In genomic region chr7:57412618-57413017, GRCh38 we compare ENCODE assay signal across 41 cellular contexts. TPM values are rescaled to one million over a fixed set of nuclear protein-coding genes. Genes with fewer than 3 reads are reported as not detected.
"Had no signal": no experiment of that assay in that cellular context is flagged by ENCODE, and none has a peak within 500 bp of the region (broad histone marks: within the 10 kb centered on the region; RNA-seq: fewer than 3 reads in every experiment).

No MANE protein-coding gene starts in this region.

- ATAC-seq: activated CD8-positive, alpha-beta T cell treated with anti-CD3 and anti-CD28 coated beads for 36 hours; activated naive CD8-positive, alpha-beta T cell treated with anti-CD3 and anti-CD28 coated beads, Interleukin-2, amount 50 U/mL, for 24 hours; activated T-cell treated with anti-CD3 and anti-CD28 coated beads, Interleukin-2, amount 50 U/mL, for 4 hours; activated T-cell treated with anti-CD3 and anti-CD28 coated beads, Interleukin-2, amount 50 U/mL, for 72 hours; activated T-helper 17 cell treated with anti-CD3 and anti-CD28 coated beads, Interleukin-2, amount 50 U/mL, for 72 hours had no signal

- H3K27me3 ChIP-seq: ascending aorta, cardiac muscle cell had no signal

- H3K36me3 ChIP-seq: ascending aorta, cardiac muscle cell had no signal

- H3K4me1 Mint-ChIP-seq: activated B cell treated with CpG ODN at 0.5 μM for 24 hours; activated CD4-positive, alpha-beta T cell treated with anti-CD3 and anti-CD28 coated beads, Interleukin-2, amount 10 ng/mL, durations not matched to agents 24 days and 14 days; activated naive CD4-positive, alpha-beta T cell treated with anti-CD3 and anti-CD28 coated beads, Interleukin-2, amount 10 ng/mL, durations not matched to agents 7 days and 5 days; activated naive CD4-positive, alpha-beta T cell treated with anti-CD3 and anti-CD28 coated beads, Interleukin-2, amount 50 U/mL, for 24 hours; activated naive CD8-positive, alpha-beta T cell treated with anti-CD3 and anti-CD28 coated beads, Interleukin-2, amount 10 ng/mL, durations not matched to agents 7 days and 5 days; activated naive CD8-positive, alpha-beta T cell treated with anti-CD3 and anti-CD28 coated beads, Interleukin-2, amount 50 U/mL, for 24 hours; activated T-helper 17 cell treated with anti-CD3 and anti-CD28 coated beads, Interleukin-2, amount 50 U/mL, for 72 hours; brain; central memory CD8-positive, alpha-beta T cell had no signal

- FAIRE-seq: bronchial epithelial cell, TTC549 had no signal

- H3K9me3 ChIP-seq: ascending aorta had no signal

- H3K4me3 Mint-ChIP-seq: activated B cell treated with CpG ODN at 0.5 μM for 24 hours; activated CD4-positive, alpha-beta memory T cell treated with anti-CD3 and anti-CD28 coated beads for 36 hours; activated CD4-positive, alpha-beta T cell treated with anti-CD3 and anti-CD28 coated beads, Interleukin-2, amount 10 ng/mL, durations not matched to agents 24 days and 14 days; activated CD8-positive, alpha-beta T cell treated with anti-CD3 and anti-CD28 coated beads for 36 hours; activated naive CD4-positive, alpha-beta T cell treated with anti-CD3 and anti-CD28 coated beads, Interleukin-2, amount 10 ng/mL, durations not matched to agents 7 days and 5 days; activated naive CD4-positive, alpha-beta T cell treated with anti-CD3 and anti-CD28 coated beads, Interleukin-2, amount 50 U/mL, for 24 hours; activated naive CD8-positive, alpha-beta T cell; activated naive CD8-positive, alpha-beta T cell treated with anti-CD3 and anti-CD28 coated beads, Interleukin-2, amount 10 ng/mL, durations not matched to agents 7 days and 5 days; activated naive CD8-positive, alpha-beta T cell treated with anti-CD3 and anti-CD28 coated beads, Interleukin-2, amount 50 U/mL, for 24 hours; activated T-cell treated with anti-CD3 and anti-CD28 coated beads, Interleukin-2, amount 50 U/mL, for 4 hours; activated T-cell treated with anti-CD3 and anti-CD28 coated beads, Interleukin-2, amount 50 U/mL, for 72 hours; activated T-helper 1 cell treated with anti-CD3 and anti-CD28 coated beads, Interleukin-12 subunit alpha, Interleukin-12 subunit beta, Interleukin-2, Interleukin-4 antibody, amounts not matched to agents 30 ng/mL and 10 ng/mL and 1 ng/mL, durations not matched to agents 14 hours and 24 hours and 36 hours; activated T-helper 17 cell treated with anti-CD3 and anti-CD28 coated beads, Interleukin-2, amount 50 U/mL, for 72 hours; brain; central memory CD8-positive, alpha-beta T cell; T-helper 1 cell treated with Interleukin-12 subunit alpha and Interleukin-12 subunit beta and Interleukin-4 antibody, amounts not matched to agents 30 μg/mL and 1 μg/mL, for 36 hours; T-helper 2 cell treated with Interferon-gamma antibody and Interleukin-4, amounts not matched to agents 5 μg/mL and 100 μg/mL, for 36 hours had no signal

- H3K36me3 Mint-ChIP-seq: activated CD4-positive, alpha-beta memory T cell treated with anti-CD3 and anti-CD28 coated beads for 36 hours; activated naive CD4-positive, alpha-beta T cell treated with anti-CD3 and anti-CD28 coated beads, Interleukin-2, amount 10 ng/mL, durations not matched to agents 7 days and 5 days; activated naive CD4-positive, alpha-beta T cell treated with anti-CD3 and anti-CD28 coated beads, Interleukin-2, amount 50 U/mL, for 24 hours; activated naive CD8-positive, alpha-beta T cell; activated naive CD8-positive, alpha-beta T cell treated with anti-CD3 and anti-CD28 coated beads, Interleukin-2, amount 10 ng/mL, durations not matched to agents 7 days and 5 days; brain had no signal

- H3K4me1 ChIP-seq: ascending aorta had no signal

- H3K27ac Mint-ChIP-seq: activated B cell treated with CpG ODN at 0.5 μM for 24 hours; activated CD4-positive, alpha-beta memory T cell treated with anti-CD3 and anti-CD28 coated beads for 36 hours; activated CD4-positive, alpha-beta T cell treated with anti-CD3 and anti-CD28 coated beads, Interleukin-2, amount 10 ng/mL, durations not matched to agents 24 days and 14 days; activated CD8-positive, alpha-beta T cell treated with anti-CD3 and anti-CD28 coated beads for 36 hours; activated naive CD4-positive, alpha-beta T cell treated with anti-CD3 and anti-CD28 coated beads, Interleukin-2, amount 10 ng/mL, durations not matched to agents 7 days and 5 days; activated naive CD4-positive, alpha-beta T cell treated with anti-CD3 and anti-CD28 coated beads, Interleukin-2, amount 50 U/mL, for 24 hours; activated naive CD8-positive, alpha-beta T cell; activated naive CD8-positive, alpha-beta T cell treated with anti-CD3 and anti-CD28 coated beads, Interleukin-2, amount 10 ng/mL, durations not matched to agents 7 days and 5 days; activated naive CD8-positive, alpha-beta T cell treated with anti-CD3 and anti-CD28 coated beads, Interleukin-2, amount 50 U/mL, for 24 hours; activated T-cell treated with anti-CD3 and anti-CD28 coated beads, Interleukin-2, amount 50 U/mL, for 72 hours; activated T-helper 1 cell treated with anti-CD3 and anti-CD28 coated beads, Interleukin-12 subunit alpha, Interleukin-12 subunit beta, Interleukin-2, Interleukin-4 antibody, amounts not matched to agents 30 ng/mL and 10 ng/mL and 1 ng/mL, durations not matched to agents 14 hours and 24 hours and 36 hours; activated T-helper 17 cell treated with anti-CD3 and anti-CD28 coated beads, Interleukin-2, amount 50 U/mL, for 72 hours; brain; T-helper 1 cell treated with Interleukin-12 subunit alpha and Interleukin-12 subunit beta and Interleukin-4 antibody, amounts not matched to agents 30 μg/mL and 1 μg/mL, for 36 hours; T-helper 2 cell treated with Interferon-gamma antibody and Interleukin-4, amounts not matched to agents 5 μg/mL and 100 μg/mL, for 36 hours had no signal

- H3K9me3 Mint-ChIP-seq: activated naive CD4-positive, alpha-beta T cell treated with anti-CD3 and anti-CD28 coated beads, Interleukin-2, amount 50 U/mL, for 24 hours; activated naive CD8-positive, alpha-beta T cell treated with anti-CD3 and anti-CD28 coated beads, Interleukin-2, amount 10 ng/mL, durations not matched to agents 7 days and 5 days had no signal

- H3K27me3 Mint-ChIP-seq: activated B cell treated with CpG ODN at 0.5 μM for 24 hours; activated CD4-positive, alpha-beta memory T cell treated with anti-CD3 and anti-CD28 coated beads for 36 hours; activated CD4-positive, alpha-beta T cell treated with anti-CD3 and anti-CD28 coated beads, Interleukin-2, amount 10 ng/mL, durations not matched to agents 24 days and 14 days; activated CD8-positive, alpha-beta T cell treated with anti-CD3 and anti-CD28 coated beads for 36 hours; activated naive CD4-positive, alpha-beta T cell treated with anti-CD3 and anti-CD28 coated beads, Interleukin-2, amount 10 ng/mL, durations not matched to agents 7 days and 5 days; activated naive CD4-positive, alpha-beta T cell treated with anti-CD3 and anti-CD28 coated beads, Interleukin-2, amount 50 U/mL, for 24 hours; activated naive CD8-positive, alpha-beta T cell; activated naive CD8-positive, alpha-beta T cell treated with anti-CD3 and anti-CD28 coated beads, Interleukin-2, amount 10 ng/mL, durations not matched to agents 7 days and 5 days; activated naive CD8-positive, alpha-beta T cell treated with anti-CD3 and anti-CD28 coated beads, Interleukin-2, amount 50 U/mL, for 24 hours; activated T-helper 17 cell treated with anti-CD3 and anti-CD28 coated beads, Interleukin-2, amount 50 U/mL, for 72 hours; brain; central memory CD8-positive, alpha-beta T cell had no signal

- H3K27ac ChIP-seq: ascending aorta, cardiac muscle cell, VCaP had no signal

- H3K4me3 ChIP-seq: ascending aorta, cardiac muscle cell had no signal

- DNase-seq: activated B cell treated with CpG ODN at 0.5 μM for 24 hours; activated CD4-positive, alpha-beta memory T cell treated with anti-CD3 and anti-CD28 coated beads for 36 hours; activated CD4-positive, alpha-beta T cell treated with anti-CD3 and anti-CD28 coated beads for 4 hours; activated CD4-positive, alpha-beta T cell treated with anti-CD3 and anti-CD28 coated beads, Interleukin-2, amount 10 ng/mL, durations not matched to agents 24 days and 14 days; activated CD4-positive, alpha-beta T cell treated with anti-CD3 and anti-CD28 coated beads, Interleukin-2, amount 50 U/mL, for 1 hour; activated CD4-positive, alpha-beta T cell treated with anti-CD3 and anti-CD28 coated beads, Interleukin-2, amount 50 U/mL, for 4 hours; activated CD4-positive, CD25-positive, alpha-beta regulatory T cell treated with anti-CD3 and anti-CD28 coated beads, Interleukin-2, amount 50 U/mL, for 72 hours; activated CD8-positive, alpha-beta memory T cell treated with anti-CD3 and anti-CD28 coated beads, Interleukin-2, amount 50 U/mL, for 4 hours; activated CD8-positive, alpha-beta T cell treated with anti-CD3 and anti-CD28 coated beads for 36 hours; activated effector memory CD4-positive, alpha-beta T cell treated with Interleukin-2 at 50 U/mL for 16 hours; activated gamma-delta T cell; activated naive CD4-positive, alpha-beta T cell treated with anti-CD3 and anti-CD28 coated beads, Interleukin-2, amount 10 ng/mL, durations not matched to agents 7 days and 5 days; activated naive CD4-positive, alpha-beta T cell treated with Interleukin-2 at 50 U/mL for 16 hours; activated naive CD8-positive, alpha-beta T cell treated with anti-CD3 and anti-CD28 coated beads, Interleukin-2, amount 10 ng/mL, durations not matched to agents 7 days and 5 days; activated naive CD8-positive, alpha-beta T cell treated with anti-CD3 and anti-CD28 coated beads, Interleukin-2, amount 50 U/mL, for 24 hours; activated T-cell treated with anti-CD3 and anti-CD28 coated beads for 4 hours; activated T-cell treated with anti-CD3 and anti-CD28 coated beads, Interleukin-2, amount 50 U/mL, for 1 hour; activated T-cell treated with anti-CD3 and anti-CD28 coated beads, Interleukin-2, amount 50 U/mL, for 4 hours; activated T-cell treated with anti-CD3 and anti-CD28 coated beads, Interleukin-2, amount 50 U/mL, for 72 hours; amygdala; anterior cingulate cortex; caudate nucleus; SW 1271; T-helper 1 cell; T-helper 2 cell; T-helper 9 cell had no signal

RNA-seq across cellular contexts. Expression of gene ZNF716, which starts 37.4 kb away (rescaled TPM):
- total RNA-seq: activated B cell treated with CpG ODN at 0.5 μM for 24 hours; activated CD4-positive, alpha-beta memory T cell treated with anti-CD3 and anti-CD28 coated beads for 36 hours; activated CD4-positive, alpha-beta T cell treated with anti-CD3 and anti-CD28 coated beads, Interleukin-2, amount 10 ng/mL, durations not matched to agents 24 days and 14 days; activated CD8-positive, alpha-beta memory T cell treated with anti-CD3 and anti-CD28 coated beads for 36 hours; activated CD8-positive, alpha-beta T cell treated with anti-CD3 and anti-CD28 coated beads for 36 hours; activated naive CD8-positive, alpha-beta T cell treated with anti-CD3 and anti-CD28 coated beads, Interleukin-2, amount 10 ng/mL, durations not matched to agents 7 days and 5 days; activated T-cell treated with anti-CD3 and anti-CD28 coated beads, Interleukin-2, amount 50 U/mL, for 4 hours; activated T-cell treated with anti-CD3 and anti-CD28 coated beads, Interleukin-2, amount 50 U/mL, for 72 hours; activated T-helper 1 cell treated with anti-CD3 and anti-CD28 coated beads, Interleukin-12 subunit alpha, Interleukin-12 subunit beta, Interleukin-2, Interleukin-4 antibody, amounts not matched to agents 30 ng/mL and 10 ng/mL and 1 ng/mL, durations not matched to agents 14 hours and 24 hours and 36 hours; activated T-helper 17 cell treated with anti-CD3 and anti-CD28 coated beads, Interleukin-2, amount 50 U/mL, for 72 hours; ascending aorta; bronchial epithelial cell; cardiac muscle cell had no signal
- polyA plus RNA-seq: adipose tissue, cardiac muscle cell had no signal
